In genomic region chr6:166381733-166382499, GRCh38 we compare ENCODE assay signal across 1 cellular context.
TF ChIP-seq lines count a peak whose summit lies in the region.

No MANE protein-coding gene starts in this region.

TF ChIP-seq in K562, 482 proteins besides CTCF, POLR2A, EP300 and RAD21 (continued from another document and continues in another):
- no peak for TF ChIP-seq ZNF407 (IDR thresholded peaks at IDR 0.05; ENCODE audit: low read depth)
- TF ChIP-seq REST (CRISPR knock-in tag; IDR thresholded peaks at IDR 0.05; ENCODE audit: low read depth), result peak; percentile 48; the same call in 1 of the 2 replicates
- TF ChIP-seq E2F6 (IDR thresholded peaks at IDR 0.05; ENCODE audit: borderline replicate concordance in 1 of 2, extremely low read depth in 1 of 2, insufficient read depth in 1 of 2, insufficient read length in 1 of 2, low read depth in 1 of 2, low read length in 1 of 2, poor library complexity in 1 of 2, severe bottlenecking in 1 of 2), result peak; percentile 33 to 53
- peak; percentile 63; the same call in 1 of the 2 replicates for TF ChIP-seq BCOR (IDR thresholded peaks at IDR 0.05)
- TF ChIP-seq CREB1 (IDR thresholded peaks at IDR 0.05), result peak; percentile 44
- peak; percentile 55; the same call in 1 of the 2 replicates for TF ChIP-seq CREB1 (CRISPR knock-in tag; IDR thresholded peaks at IDR 0.05)
- TF ChIP-seq TCF3 (CRISPR knock-in tag; IDR thresholded peaks at IDR 0.05), result no peak
- no peak for TF ChIP-seq KAT7 (CRISPR knock-in tag; IDR thresholded peaks at IDR 0.05; ENCODE audit: borderline replicate concordance)
- TF ChIP-seq MTA3 (IDR thresholded peaks at IDR 0.05; ENCODE audit: borderline replicate concordance), result peak; percentile 80; the same call in 1 of the 2 replicates
- no peak for TF ChIP-seq ZNF586 (CRISPR knock-in tag; conservative IDR thresholded peaks at IDR 0.05)
- TF ChIP-seq FOXK2 (conservative IDR thresholded peaks at IDR 0.05 in 1 of 2, IDR thresholded peaks at IDR 0.05 in 1 of 2; ENCODE audit: low read depth in 2 of 2), result no peak
- TF ChIP-seq TEAD4 (IDR thresholded peaks at IDR 0.05; ENCODE audit: low read length), result 0 out of 2 replicates have a peak, but pooled peaks have one; percentile 10
- no peak for TF ChIP-seq TEAD4 (CRISPR knock-in tag; IDR thresholded peaks at IDR 0.05; ENCODE audit: borderline replicate concordance)
- no peak for TF ChIP-seq PRMT5 (CRISPR knock-in tag; IDR thresholded peaks at IDR 0.05)
- peak; percentile 58; the same call in 1 of the 2 replicates for TF ChIP-seq ESRRA (IDR thresholded peaks at IDR 0.05; ENCODE audit: borderline replicate concordance, low read depth)
- TF ChIP-seq ZNF785 (CRISPR knock-in tag; IDR thresholded peaks at IDR 0.05), result no peak
- TF ChIP-seq MYC (IDR thresholded peaks at IDR 0.05; ENCODE audit: low read depth, low read length), result peak; percentile 70
- 0 out of 2 replicates have a peak, but pooled peaks have one; percentile 45 for TF ChIP-seq MYC (CRISPR knock-in tag; IDR thresholded peaks at IDR 0.05; ENCODE audit: borderline replicate concordance, low read depth)
- TF ChIP-seq, protein P1, sequence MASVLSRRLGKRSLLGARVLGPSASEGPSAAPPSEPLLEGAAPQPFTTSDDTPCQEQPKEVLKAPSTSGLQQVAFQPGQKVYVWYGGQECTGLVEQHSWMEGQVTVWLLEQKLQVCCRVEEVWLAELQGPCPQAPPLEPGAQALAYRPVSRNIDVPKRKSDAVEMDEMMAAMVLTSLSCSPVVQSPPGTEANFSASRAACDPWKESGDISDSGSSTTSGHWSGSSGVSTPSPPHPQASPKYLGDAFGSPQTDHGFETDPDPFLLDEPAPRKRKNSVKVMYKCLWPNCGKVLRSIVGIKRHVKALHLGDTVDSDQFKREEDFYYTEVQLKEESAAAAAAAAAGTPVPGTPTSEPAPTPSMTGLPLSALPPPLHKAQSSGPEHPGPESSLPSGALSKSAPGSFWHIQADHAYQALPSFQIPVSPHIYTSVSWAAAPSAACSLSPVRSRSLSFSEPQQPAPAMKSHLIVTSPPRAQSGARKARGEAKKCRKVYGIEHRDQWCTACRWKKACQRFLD (CRISPR knock-in tag; IDR thresholded peaks at IDR 0.05), result 0 out of 2 replicates have a peak, but pooled peaks have one; percentile 10
- no peak for TF ChIP-seq SAFB2 (IDR thresholded peaks at IDR 0.05; ENCODE audit: borderline replicate concordance, low read depth, low read length, severe bottlenecking)
- TF ChIP-seq ZNF184 (CRISPR knock-in tag; IDR thresholded peaks at IDR 0.05), result no peak
- TF ChIP-seq, protein P2, sequence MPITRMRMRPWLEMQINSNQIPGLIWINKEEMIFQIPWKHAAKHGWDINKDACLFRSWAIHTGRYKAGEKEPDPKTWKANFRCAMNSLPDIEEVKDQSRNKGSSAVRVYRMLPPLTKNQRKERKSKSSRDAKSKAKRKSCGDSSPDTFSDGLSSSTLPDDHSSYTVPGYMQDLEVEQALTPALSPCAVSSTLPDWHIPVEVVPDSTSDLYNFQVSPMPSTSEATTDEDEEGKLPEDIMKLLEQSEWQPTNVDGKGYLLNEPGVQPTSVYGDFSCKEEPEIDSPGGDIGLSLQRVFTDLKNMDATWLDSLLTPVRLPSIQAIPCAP (CRISPR knock-in tag; IDR thresholded peaks at IDR 0.05; ENCODE audit: borderline replicate concordance), result no peak
- TF ChIP-seq KDM2B (CRISPR knock-in tag; IDR thresholded peaks at IDR 0.05), result 0 out of 2 replicates have a peak, but pooled peaks have one; percentile 59
- TF ChIP-seq HNRNPLL (IDR thresholded peaks at IDR 0.05; ENCODE audit: low read depth, low read length, poor library complexity, severe bottlenecking), result peak; percentile 63
- TF ChIP-seq HINFP (tag; conservative IDR thresholded peaks at IDR 0.05; ENCODE audit: low read depth), result no peak
- peak; percentile 83 for TF ChIP-seq ZSCAN29 (IDR thresholded peaks at IDR 0.05)
- TF ChIP-seq ARNT (IDR thresholded peaks at IDR 0.05), result no peak
- TF ChIP-seq, protein P3, sequence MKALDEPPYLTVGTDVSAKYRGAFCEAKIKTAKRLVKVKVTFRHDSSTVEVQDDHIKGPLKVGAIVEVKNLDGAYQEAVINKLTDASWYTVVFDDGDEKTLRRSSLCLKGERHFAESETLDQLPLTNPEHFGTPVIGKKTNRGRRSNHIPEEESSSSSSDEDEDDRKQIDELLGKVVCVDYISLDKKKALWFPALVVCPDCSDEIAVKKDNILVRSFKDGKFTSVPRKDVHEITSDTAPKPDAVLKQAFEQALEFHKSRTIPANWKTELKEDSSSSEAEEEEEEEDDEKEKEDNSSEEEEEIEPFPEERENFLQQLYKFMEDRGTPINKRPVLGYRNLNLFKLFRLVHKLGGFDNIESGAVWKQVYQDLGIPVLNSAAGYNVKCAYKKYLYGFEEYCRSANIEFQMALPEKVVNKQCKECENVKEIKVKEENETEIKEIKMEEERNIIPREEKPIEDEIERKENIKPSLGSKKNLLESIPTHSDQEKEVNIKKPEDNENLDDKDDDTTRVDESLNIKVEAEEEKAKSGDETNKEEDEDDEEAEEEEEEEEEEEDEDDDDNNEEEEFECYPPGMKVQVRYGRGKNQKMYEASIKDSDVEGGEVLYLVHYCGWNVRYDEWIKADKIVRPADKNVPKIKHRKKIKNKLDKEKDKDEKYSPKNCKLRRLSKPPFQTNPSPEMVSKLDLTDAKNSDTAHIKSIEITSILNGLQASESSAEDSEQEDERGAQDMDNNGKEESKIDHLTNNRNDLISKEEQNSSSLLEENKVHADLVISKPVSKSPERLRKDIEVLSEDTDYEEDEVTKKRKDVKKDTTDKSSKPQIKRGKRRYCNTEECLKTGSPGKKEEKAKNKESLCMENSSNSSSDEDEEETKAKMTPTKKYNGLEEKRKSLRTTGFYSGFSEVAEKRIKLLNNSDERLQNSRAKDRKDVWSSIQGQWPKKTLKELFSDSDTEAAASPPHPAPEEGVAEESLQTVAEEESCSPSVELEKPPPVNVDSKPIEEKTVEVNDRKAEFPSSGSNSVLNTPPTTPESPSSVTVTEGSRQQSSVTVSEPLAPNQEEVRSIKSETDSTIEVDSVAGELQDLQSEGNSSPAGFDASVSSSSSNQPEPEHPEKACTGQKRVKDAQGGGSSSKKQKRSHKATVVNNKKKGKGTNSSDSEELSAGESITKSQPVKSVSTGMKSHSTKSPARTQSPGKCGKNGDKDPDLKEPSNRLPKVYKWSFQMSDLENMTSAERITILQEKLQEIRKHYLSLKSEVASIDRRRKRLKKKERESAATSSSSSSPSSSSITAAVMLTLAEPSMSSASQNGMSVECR (CRISPR knock-in tag; IDR thresholded peaks at IDR 0.05), result peak; percentile 63; the same call in 1 of the 2 replicates
- peak; percentile 52; the same call in 1 of the 2 replicates for TF ChIP-seq XRCC5 (IDR thresholded peaks at IDR 0.05; ENCODE audit: low read depth, low read length)
- TF ChIP-seq, protein P4, sequence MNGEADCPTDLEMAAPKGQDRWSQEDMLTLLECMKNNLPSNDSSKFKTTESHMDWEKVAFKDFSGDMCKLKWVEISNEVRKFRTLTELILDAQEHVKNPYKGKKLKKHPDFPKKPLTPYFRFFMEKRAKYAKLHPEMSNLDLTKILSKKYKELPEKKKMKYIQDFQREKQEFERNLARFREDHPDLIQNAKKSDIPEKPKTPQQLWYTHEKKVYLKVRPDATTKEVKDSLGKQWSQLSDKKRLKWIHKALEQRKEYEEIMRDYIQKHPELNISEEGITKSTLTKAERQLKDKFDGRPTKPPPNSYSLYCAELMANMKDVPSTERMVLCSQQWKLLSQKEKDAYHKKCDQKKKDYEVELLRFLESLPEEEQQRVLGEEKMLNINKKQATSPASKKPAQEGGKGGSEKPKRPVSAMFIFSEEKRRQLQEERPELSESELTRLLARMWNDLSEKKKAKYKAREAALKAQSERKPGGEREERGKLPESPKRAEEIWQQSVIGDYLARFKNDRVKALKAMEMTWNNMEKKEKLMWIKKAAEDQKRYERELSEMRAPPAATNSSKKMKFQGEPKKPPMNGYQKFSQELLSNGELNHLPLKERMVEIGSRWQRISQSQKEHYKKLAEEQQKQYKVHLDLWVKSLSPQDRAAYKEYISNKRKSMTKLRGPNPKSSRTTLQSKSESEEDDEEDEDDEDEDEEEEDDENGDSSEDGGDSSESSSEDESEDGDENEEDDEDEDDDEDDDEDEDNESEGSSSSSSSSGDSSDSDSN (IDR thresholded peaks at IDR 0.05; ENCODE audit: borderline replicate concordance in 1 of 2, low read depth in 2 of 2, low read length in 2 of 2), result peak in 1 of 2 experiments; percentile 61; a peak in 1 of 4 replicates
- TF ChIP-seq ZEB2 (IDR thresholded peaks at IDR 0.05), result peak; percentile 99
